Comparison of ENCODE assay signal across 8 cellular contexts in genomic region chr1:183622884-183623785, GRCh38. TPM values are rescaled to one million over a fixed set of nuclear protein-coding genes. Genes with fewer than 3 reads are reported as not detected.
DNase-seq lines count a peak whose midpoint lies in the region; ATAC-seq and TF ChIP-seq lines count a peak whose summit lies in the region.

No MANE protein-coding gene starts in this region.

- H3K4me1 ChIP-seq in CD4-positive, alpha-beta memory T cell (ENCODE audit: insufficient read depth, low read length), result peaks cover 11% of the 10 kb centered on the region
- peaks cover 0 to 35% (median 4%) of the 10 kb centered on the region in 3 donors for H3K4me1 ChIP-seq in esophagus squamous epithelium

- CTCF ChIA-PET in CD4-positive, alpha-beta memory T cell (lab: Charles Lee; ENCODE audit: partially characterized antibody), result interaction anchor here (0.9 to 2.4 kb wide), 5 partner anchors 9 to 346 kb away, joined by 3 to 15 read pairs (median 3); no protein-coding TSS in a partner anchor

- no peak overlapping the region for H3K4me3 ChIP-seq in CD4-positive, alpha-beta memory T cell (ENCODE audit: low read length in 2 of 2)
- no peak overlapping the region for H3K4me3 ChIP-seq in esophagus squamous epithelium

- peaks cover under 1 to 10% (median 7%) of the 10 kb centered on the region in 4 donors for H3K4me1 Mint-ChIP-seq in CD4-positive, alpha-beta memory T cell
- H3K4me1 Mint-ChIP-seq in nephron progenitor cell, result peaks cover 9% of the 10 kb centered on the region

- TF ChIP-seq POLR2A in esophagus squamous epithelium (IDR thresholded peaks at IDR 0.05), result no peak

- H3K9me3 ChIP-seq in CD4-positive, alpha-beta memory T cell (ENCODE audit: control insufficient read depth in 1 of 2, low read length in 2 of 2), result no peaks in the 10 kb centered on the region
- no peaks in the 10 kb centered on the region for H3K9me3 ChIP-seq in esophagus squamous epithelium

- H3K4me3 Mint-ChIP-seq in CD4-positive, alpha-beta memory T cell, result no peak overlapping the region
- no peak overlapping the region for H3K4me3 Mint-ChIP-seq in nephron progenitor cell

- H3K27me3 ChIP-seq in CD4-positive, alpha-beta memory T cell (ENCODE audit: insufficient read depth, low read length), result no peaks in the 10 kb centered on the region
- no peaks in the 10 kb centered on the region for H3K27me3 ChIP-seq in esophagus squamous epithelium

- ATAC-seq in GM19023 (IDR thresholded peaks at IDR 0.05; ENCODE audit: unreplicated experiment) (peak; percentile 87), HG03354 (IDR thresholded peaks at IDR 0.05; ENCODE audit: poor library complexity, severe bottlenecking, unreplicated experiment) (peak; percentile 90), HG02970 (IDR thresholded peaks at IDR 0.05; ENCODE audit: low FRiP score, unreplicated experiment) (no peak)

- intact Hi-C loops in CD4-positive, alpha-beta memory T cell (cut with micrococcal nuclease), result loop anchor here (1.0 to 5.0 kb wide), 3 partner anchors 81 to 661 kb away; no protein-coding TSS in a partner anchor
- intact Hi-C loops in esophagus squamous epithelium (cut with DNase I), result no loop called here

- peak; percentile 42 to 60 (median 50) for DNase-seq in CD4-positive, alpha-beta memory T cell
- peak; percentile 82 to 89 for DNase-seq in NCI-H526 (lab: John Stamatoyannopoulos, UW)
- DNase-seq in activated T-cell treated with anti-CD3 and anti-CD28 coated beads for 1 hour (ENCODE audit: low read depth), result peak; percentile 13
- DNase-seq in esophagus squamous epithelium (lab: John Stamatoyannopoulos, UW), result no peak
- peak; percentile 34 for DNase-seq in nephron progenitor cell

- peak overlapping the region; percentile 25 to 67 (median 49) for H3K27ac Mint-ChIP-seq in CD4-positive, alpha-beta memory T cell
- peak overlapping the region; percentile 9 for H3K27ac Mint-ChIP-seq in nephron progenitor cell

- no peaks in the 10 kb centered on the region for H3K27me3 Mint-ChIP-seq in CD4-positive, alpha-beta memory T cell
- H3K27me3 Mint-ChIP-seq in nephron progenitor cell (ENCODE audit: low read depth, poor library complexity), result no peaks in the 10 kb centered on the region

- POLR2A ChIA-PET in CD4-positive, alpha-beta memory T cell (lab: Charles Lee; ENCODE audit: partially characterized antibody), result no interaction called here

- H3K36me3 ChIP-seq in CD4-positive, alpha-beta memory T cell (ENCODE audit: insufficient read depth, low read length), result peaks cover 15% of the 10 kb centered on the region
- peaks cover 0 to 45% (median 0%) of the 10 kb centered on the region in 3 donors for H3K36me3 ChIP-seq in esophagus squamous epithelium

- WGBS in esophagus squamous epithelium, 2 donors, result 53 to 56% methylated on average over 10 of the region's 10 CpGs

- no peaks in the 10 kb centered on the region for H3K9me3 Mint-ChIP-seq in CD4-positive, alpha-beta memory T cell
- no peaks in the 10 kb centered on the region for H3K9me3 Mint-ChIP-seq in nephron progenitor cell

- TF ChIP-seq CTCF in esophagus squamous epithelium (IDR thresholded peaks at IDR 0.05), result peak; percentile 38 to 72 (median 48)
- peak; percentile 69 for TF ChIP-seq CTCF in nephron progenitor cell (IDR thresholded peaks at IDR 0.05)

- peaks cover 12 to 34% of the 10 kb centered on the region in 2 donors for H3K36me3 Mint-ChIP-seq in CD4-positive, alpha-beta memory T cell
- H3K36me3 Mint-ChIP-seq in nephron progenitor cell (ENCODE audit: low read depth), result peaks cover 2% of the 10 kb centered on the region

- no peak overlapping the region for H3K27ac ChIP-seq in CD4-positive, alpha-beta memory T cell (ENCODE audit: low read depth, low read length)
- peak overlapping the region in 3 of 4 donors; percentile 4 to 10 (median 6) for H3K27ac ChIP-seq in esophagus squamous epithelium

RNA-seq across cellular contexts. Expression of gene ARPC5, which starts 12.4 kb away (rescaled TPM):
- 100 to 1,000 TPM; 106 to 107 TPM for total RNA-seq in CD4-positive, alpha-beta memory T cell
- polyA plus RNA-seq in CD4-positive, alpha-beta memory T cell, result 100 to 1,000 TPM; 391 to 696 TPM
- total RNA-seq in esophagus squamous epithelium, result 100 to 1,000 TPM in 2 of 4 donors, 10 to 100 TPM in 2; 90.2 to 136 (median 102) TPM

RNA-seq across cellular contexts. Expression of gene APOBEC4, which starts 30.0 kb away (rescaled TPM):
- not detected for total RNA-seq in CD4-positive, alpha-beta memory T cell
- not detected for polyA plus RNA-seq in CD4-positive, alpha-beta memory T cell
- total RNA-seq in esophagus squamous epithelium, result not detected

RNA-seq across cellular contexts. Expression of gene NCF2, which starts 32.9 kb away (rescaled TPM):
- total RNA-seq in CD4-positive, alpha-beta memory T cell, result 1 to 10 TPM; 5.2 to 6.7 TPM
- 1 to 10 TPM; 2.0 to 6.9 TPM for polyA plus RNA-seq in CD4-positive, alpha-beta memory T cell
- 10 to 100 TPM in 3 of 4 donors, 1 to 10 TPM in 1; 8.1 to 23.1 (median 14.3) TPM for total RNA-seq in esophagus squamous epithelium
